In genomic region chr7:22433710-22434460, GRCh38 we compare ENCODE assay signal across 1 cellular context.
A peak's percentile ranks its signal among the peaks of the same experiment; 100 is the strongest.
TF ChIP-seq lines count a peak whose summit lies in the region.

No MANE protein-coding gene starts in this region.

TF ChIP-seq in HepG2, 621 proteins besides CTCF, POLR2A, EP300 and RAD21 (continued from another document and continues in another):
- TF ChIP-seq ATF4 (CRISPR knock-in tag; IDR thresholded peaks at IDR 0.05) (peak in 1 of 2 experiments; percentile 74; a peak in 2 of 4 replicates), FOXK1 (CRISPR knock-in tag; IDR thresholded peaks at IDR 0.05; ENCODE audit: borderline replicate concordance, low read depth) (peak; percentile 77), HDAC2 (CRISPR knock-in tag; IDR thresholded peaks at IDR 0.05) (peak; percentile 91), ZBED4 (CRISPR knock-in tag; IDR thresholded peaks at IDR 0.05; ENCODE audit: borderline replicate concordance) (peak; percentile 62; the same call in 1 of the 2 replicates), THAP7 (CRISPR knock-in tag; IDR thresholded peaks at IDR 0.05) (no peak), KDM2A (CRISPR knock-in tag; IDR thresholded peaks at IDR 0.05; ENCODE audit: borderline replicate concordance, low read depth) (peak; percentile 52), MAZ (IDR thresholded peaks at IDR 0.05; ENCODE audit: borderline replicate concordance, low read depth, low read length) (no peak), MAZ (CRISPR knock-in tag; IDR thresholded peaks at IDR 0.05; ENCODE audit: low read depth) (0 out of 2 replicates have a peak, but pooled peaks have one; percentile 25), NFIB (CRISPR knock-in tag; IDR thresholded peaks at IDR 0.05; ENCODE audit: borderline replicate concordance) (no peak), SP5 (CRISPR knock-in tag; IDR thresholded peaks at IDR 0.05; ENCODE audit: borderline replicate concordance, low read depth) (peak; percentile 29; the same call in 1 of the 2 replicates), ZNF772 (CRISPR knock-in tag; IDR thresholded peaks at IDR 0.05) (0 out of 2 replicates have a peak, but pooled peaks have one; percentile 59), REPIN1 (CRISPR knock-in tag; IDR thresholded peaks at IDR 0.05; ENCODE audit: borderline replicate concordance, low read depth) (no peak), HNF4A (CRISPR knock-in tag; IDR thresholded peaks at IDR 0.05) (peak; percentile 85), CENPT (CRISPR knock-in tag; IDR thresholded peaks at IDR 0.05; ENCODE audit: low read depth) (no peak), KLF16 (CRISPR knock-in tag; IDR thresholded peaks at IDR 0.05) (peak in 1 of 2 experiments; percentile 53; a peak in 1 of 4 replicates), ZBTB38 (CRISPR knock-in tag; IDR thresholded peaks at IDR 0.05) (peak; percentile 96), FOXO1 (CRISPR knock-in tag; IDR thresholded peaks at IDR 0.05) (peak; percentile 92), HOXA3 (CRISPR knock-in tag; IDR thresholded peaks at IDR 0.05) (peak; percentile 82; the same call in 1 of the 2 replicates), MEIS2 (CRISPR knock-in tag; IDR thresholded peaks at IDR 0.05) (peak; percentile 84), SIX4 (CRISPR knock-in tag; IDR thresholded peaks at IDR 0.05) (0 out of 2 replicates have a peak, but pooled peaks have one; percentile 43), NCOA2 (CRISPR knock-in tag; IDR thresholded peaks at IDR 0.05) (peak; percentile 90), MAFK (conservative IDR thresholded peaks at IDR 0.05 in 1 of 2, IDR thresholded peaks at IDR 0.05 in 1 of 2; ENCODE audit: low read length in 2 of 2) (no peak), ZBTB39 (CRISPR knock-in tag; IDR thresholded peaks at IDR 0.05) (peak; percentile 52; the same call in 1 of the 2 replicates), HNF4G (IDR thresholded peaks at IDR 0.05; ENCODE audit: borderline replicate concordance, low read depth, low read length) (peak; percentile 83), HNF4G (CRISPR knock-in tag; IDR thresholded peaks at IDR 0.05; ENCODE audit: borderline replicate concordance, low read depth) (peak; percentile 92; the same call in 1 of the 2 replicates), ZNF205 (CRISPR knock-in tag; IDR thresholded peaks at IDR 0.05) (peak; percentile 59; the same call in 1 of the 2 replicates), FOXM1 (CRISPR knock-in tag; IDR thresholded peaks at IDR 0.05) (no peak), KDM5B (CRISPR knock-in tag; IDR thresholded peaks at IDR 0.05; ENCODE audit: borderline replicate concordance) (peak; percentile 48; the same call in 1 of the 2 replicates), HOMEZ (CRISPR knock-in tag; IDR thresholded peaks at IDR 0.05; ENCODE audit: low read depth) (peak; percentile 98), PRDM10 (CRISPR knock-in tag; IDR thresholded peaks at IDR 0.05; ENCODE audit: low read depth) (0 out of 2 replicates have a peak, but pooled peaks have one; percentile 33), SOX6 (IDR thresholded peaks at IDR 0.05) (no peak), SOX6 (CRISPR knock-in tag; IDR thresholded peaks at IDR 0.05) (peak; percentile 97), GABPB1 (CRISPR knock-in tag; IDR thresholded peaks at IDR 0.05) (peak; percentile 72), PHF20 (CRISPR knock-in tag; IDR thresholded peaks at IDR 0.05) (no peak), DNMT3B (CRISPR knock-in tag; conservative IDR thresholded peaks at IDR 0.05) (peak; percentile 66; the same call in 1 of the 2 replicates), ERF (CRISPR knock-in tag; IDR thresholded peaks at IDR 0.05) (peak; percentile 91), MIXL1 (CRISPR knock-in tag; IDR thresholded peaks at IDR 0.05) (peak; percentile 98), ELF1 (CRISPR knock-in tag; IDR thresholded peaks at IDR 0.05) (peak; percentile 89), GTF2F1 (IDR thresholded peaks at IDR 0.05; ENCODE audit: low read length) (no peak), TCF12 (IDR thresholded peaks at IDR 0.05) (no peak), TCF12 (CRISPR knock-in tag; IDR thresholded peaks at IDR 0.05) (peak; percentile 95), ZNF644 (CRISPR knock-in tag; IDR thresholded peaks at IDR 0.05; ENCODE audit: low read depth) (peak; percentile 87), ZFP36L1 (CRISPR knock-in tag; IDR thresholded peaks at IDR 0.05) (peak; percentile 54; the same call in 1 of the 2 replicates), FOXA3 (CRISPR knock-in tag; IDR thresholded peaks at IDR 0.05) (peak; percentile 83), ZNF607 (CRISPR knock-in tag; IDR thresholded peaks at IDR 0.05; ENCODE audit: borderline replicate concordance) (peak; percentile 63; the same call in 1 of the 2 replicates), ZNF687 (CRISPR knock-in tag; IDR thresholded peaks at IDR 0.05) (peak; percentile 85), ZNF766 (CRISPR knock-in tag; IDR thresholded peaks at IDR 0.05; ENCODE audit: borderline replicate concordance) (no peak), ZNF317 (CRISPR knock-in tag; IDR thresholded peaks at IDR 0.05) (peak; percentile 62; the same call in 1 of the 2 replicates), FOXO4 (CRISPR knock-in tag; conservative IDR thresholded peaks at IDR 0.05) (no peak)
